ENCODE assay signal across 18 cellular contexts in genomic region chr5:15326932-15327331, GRCh38.
A peak's percentile ranks its signal among the peaks of the same experiment; 100 is the strongest.
DNase-seq lines count a peak whose midpoint lies in the region; ATAC-seq and TF ChIP-seq lines count a peak whose summit lies in the region.
"Had no signal": no experiment of that assay in that cellular context is flagged by ENCODE, and none has a peak within 500 bp of the region (broad histone marks: within the 10 kb centered on the region; RNA-seq: fewer than 3 reads in every experiment).

No MANE protein-coding gene starts in this region.

- H3K9me3 ChIP-seq in left lung: no peaks in the 10 kb centered on the region

- no peaks in the 10 kb centered on the region for H3K36me3 ChIP-seq in left lung
- H3K36me3 ChIP-seq: BLaER1 treated with 17β-estradiol and CSF1 and Interleukin-3, amounts not matched to agents 10 nM and 100 nM had no signal

- no peak overlapping the region for H3K27ac ChIP-seq in left lung
- no peak overlapping the region for H3K27ac ChIP-seq in substantia nigra (ENCODE audit: low read depth, low read length, poor library complexity, severe bottlenecking)
- H3K27ac ChIP-seq: BLaER1 treated with 17β-estradiol and CSF1 and Interleukin-3, amounts not matched to agents 10 nM and 100 nM had no signal

- H3K4me1 ChIP-seq in left lung: no peaks in the 10 kb centered on the region

- ATAC-seq in left lung: peak; percentile 67
- no peak for ATAC-seq in activated CD4-positive, CD25-positive, alpha-beta regulatory T cell treated with anti-CD3 and anti-CD28 coated beads, Interleukin-2, amount 50 U/mL, for 24 hours
- ATAC-seq: CD8-positive, alpha-beta T cell; GM12878; GM23338; HCT116; HepG2 had no signal

- DNase-seq in astrocyte of the hippocampus (ENCODE audit: low read depth, low spot score) (peak; percentile 20), iris pigment epithelial cell (ENCODE audit: low read depth) (peak; percentile 3), left lung (no peak), renal cortical epithelial cell (ENCODE audit: low read depth) (peak; percentile 40), activated T-cell treated with anti-CD3 and anti-CD28 coated beads for 4 hours (no peak), substantia nigra (lab: John Stamatoyannopoulos, UW) (no peak), NCI-H1092 treated with DMSO at 0.1 percent for 48 hours (lab: John Stamatoyannopoulos, UW) (no peak)
- DNase-seq: CD8-positive, alpha-beta T cell; DMS 273 treated with DMSO at 0.1 percent for 48 hours; DMS53; DND-41; EL had no signal

- no peak for TF ChIP-seq CTCF in left lung (IDR thresholded peaks at IDR 0.05)

- no peak overlapping the region for H3K4me3 ChIP-seq in left lung
- H3K4me3 ChIP-seq: BLaER1 treated with 17β-estradiol and CSF1 and Interleukin-3, amounts not matched to agents 10 nM and 100 nM; GM12878; GM23338 had no signal

- H3K27me3 ChIP-seq in left lung: no peaks in the 10 kb centered on the region
- H3K27me3 ChIP-seq: BLaER1 treated with 17β-estradiol and CSF1 and Interleukin-3, amounts not matched to agents 10 nM and 100 nM had no signal

- intact Hi-C loops in left lung (cut with DNase I): no loop called here

Comparison
In these comparisons a context has a peak if more than half of its experiments do, and no peak if none do; other contexts are left out.
1. DNase-seq: peak in astrocyte of the hippocampus (single experiment), iris pigment epithelial cell (single experiment) and renal cortical epithelial cell (single experiment); none in left lung (0 of 2), activated T-cell treated with anti-CD3 and anti-CD28 coated beads for 4 hours (single experiment), substantia nigra (0 of 49) and NCI-H1092 treated with DMSO at 0.1 percent for 48 hours (single experiment).